In genomic region chr14:45057349-45057748, GRCh38 we compare ENCODE assay signal across 8 cellular contexts.
"Had no signal": no experiment of that assay in that cellular context is flagged by ENCODE, and none has a peak within 500 bp of the region (broad histone marks: within the 10 kb centered on the region; RNA-seq: fewer than 3 reads in every experiment).

No MANE protein-coding gene starts in this region.

- H3K9me3 Mint-ChIP-seq: GM23338 had no signal

- H2AFZ ChIP-seq: GM23338 had no signal

- H3K4me2 ChIP-seq: GM23338 had no signal

- FAIRE-seq: H1, H54, K562 had no signal

- ATAC-seq: GM23338, K562 had no signal

- H3K4me3 ChIP-seq: GM23338, K562 had no signal

- H3K4me1 Mint-ChIP-seq: GM23338, H9 had no signal

- DNase-seq: H9, HCEC 1CT, IMR-90 had no signal

- H3K27ac ChIP-seq: HL-60 had no signal

- H3K4me3 Mint-ChIP-seq: GM23338, H9 had no signal

- H3K27ac Mint-ChIP-seq: GM23338, H9 had no signal
